ENCODE assay signal across 17 cellular contexts in the genomic region with DNA sequence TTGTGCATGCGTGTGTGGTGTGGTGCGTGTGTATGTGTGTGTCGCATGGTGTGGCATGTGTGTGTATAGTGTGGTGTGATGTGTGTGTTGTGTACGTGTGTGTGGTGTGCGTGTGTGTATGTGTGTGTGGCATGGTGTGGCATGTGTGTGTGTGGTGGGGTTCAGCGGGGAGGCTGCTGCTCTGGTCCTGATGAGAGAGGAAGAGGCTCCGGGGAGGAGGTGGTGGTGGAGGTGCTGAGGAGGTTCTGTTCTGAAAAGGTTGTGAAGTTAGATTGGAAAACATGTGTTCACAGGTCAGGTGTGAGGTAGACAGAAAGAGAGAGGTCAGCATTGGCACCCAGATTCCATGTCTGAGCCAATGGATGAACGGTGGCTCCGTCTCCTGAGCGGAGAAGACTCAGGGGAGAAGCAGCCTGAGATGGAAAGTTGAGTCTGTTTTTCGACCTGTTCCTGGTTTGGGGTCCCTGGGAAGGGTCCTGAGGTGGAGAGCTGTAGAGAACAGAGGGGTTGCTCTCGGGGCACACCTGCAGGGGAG.
DNase-seq lines count a peak whose midpoint lies in the region; ATAC-seq and TF ChIP-seq lines count a peak whose summit lies in the region.
"Had no signal": no experiment of that assay in that cellular context is flagged by ENCODE, and none has a peak within 500 bp of the region (broad histone marks: within the 10 kb centered on the region; RNA-seq: fewer than 3 reads in every experiment).

No MANE protein-coding gene starts in this region.

- H2AFZ ChIP-seq in IMR-90 (replicated peaks; ENCODE audit: low read length, poor library complexity) (no peak overlapping the region), mesenchymal stem cell (ENCODE audit: low read depth, low read length) (no peak overlapping the region)

- no peaks in the 10 kb centered on the region for H3K9me1 ChIP-seq in IMR-90 (ENCODE audit: insufficient read depth, low read length)

- TF ChIP-seq CTCF in CD14-positive monocyte (IDR thresholded peaks at IDR 0.05) = no peak
- TF ChIP-seq CTCF in IMR-90 (conservative IDR thresholded peaks at IDR 0.05; ENCODE audit: low read depth, low read length) = no peak

- no peaks in the 10 kb centered on the region for H3K36me3 ChIP-seq in IMR-90 (ENCODE audit: control insufficient read depth, insufficient read depth, low read length)
- no peaks in the 10 kb centered on the region for H3K36me3 ChIP-seq in mesenchymal stem cell (ENCODE audit: control insufficient read depth in 1 of 2, insufficient read depth in 2 of 2, low read depth in 1 of 2, low read length in 2 of 2)
- H3K36me3 ChIP-seq: BLaER1 treated with 17β-estradiol and CSF1 and Interleukin-3, amounts not matched to agents 10 nM and 100 nM; SJSA1 had no signal

- in situ Hi-C loops in IMR-90 (cut with MboI; ENCODE audit: low sequenced_read_pairs) = no loop called here

- H3K9me3 ChIP-seq in IMR-90 (ENCODE audit: control insufficient read depth, insufficient read depth, low read length) (peaks cover 9% of the 10 kb centered on the region), mesenchymal stem cell (ENCODE audit: control insufficient read depth, low read length) (peaks cover 6% of the 10 kb centered on the region)
- H3K9me3 ChIP-seq: SJSA1 had no signal

- H3K56ac ChIP-seq in IMR-90 (ENCODE audit: extremely low read depth, insufficient read depth, low read length) = no peak overlapping the region

- H4K20me1 ChIP-seq in IMR-90 (ENCODE audit: insufficient read depth, low read length) = no peaks in the 10 kb centered on the region
- H4K20me1 ChIP-seq: BLaER1 treated with 17β-estradiol and CSF1 and Interleukin-3, amounts not matched to agents 10 nM and 100 nM had no signal

- H3K27me3 Mint-ChIP-seq in CD14-positive monocyte (ENCODE audit: low read depth in 3 of 3) = peaks cover 6 to 8% (median 7%) of the 10 kb centered on the region in 3 donors

- no peak overlapping the region for H4K5ac ChIP-seq in IMR-90 (ENCODE audit: low read depth, low read length)

- no TSS peak for BruUV-seq in IMR-90 (replicated peaks; lab: Mats Ljungman, UMichigan)

- H3K27ac ChIP-seq in IMR-90 (ENCODE audit: insufficient read depth, low read length) (no peak overlapping the region), mesenchymal stem cell (ENCODE audit: low read length, poor library complexity, severe bottlenecking) (no peak overlapping the region)
- H3K27ac ChIP-seq: BLaER1 treated with 17β-estradiol and CSF1 and Interleukin-3, amounts not matched to agents 10 nM and 100 nM; KMS-11; SJSA1 had no signal

- peak; percentile 22 for DNase-seq in CD14-positive monocyte (ENCODE audit: low spot score)
- no peak for DNase-seq in IMR-90
- no peak for DNase-seq in mesenchymal stem cell
- DNase-seq in sciatic nerve (ENCODE audit: low spot score) = peak; percentile 35
- DNase-seq in dermis blood vessel endothelial cell = no peak
- DNase-seq in NCI-H82 treated with DMSO at 0.1 percent for 48 hours (lab: John Stamatoyannopoulos, UW; ENCODE audit: unreplicated experiment) = no peak
- DNase-seq: DMS79 treated with DMSO at 0.1 percent for 48 hours, NCI-H1417, NCI-H187, NCI-H2107, NCI-H2227 treated with DMSO at 0.1 percent for 48 hours, NCI-H524 had no signal

- H3K79me1 ChIP-seq in IMR-90 (ENCODE audit: low read depth in 1 of 2, low read length in 2 of 2) (no peaks in the 10 kb centered on the region), mesenchymal stem cell (replicated peaks; ENCODE audit: low read length, poor library complexity, severe bottlenecking) (no peaks in the 10 kb centered on the region)

- H2BK120ac ChIP-seq in IMR-90 (ENCODE audit: low read depth, low read length) (no peak overlapping the region), mesenchymal stem cell (ENCODE audit: low read depth, low read length) (no peak overlapping the region)

- WGBS in IMR-90 (ENCODE audit: extremely low coverage in 2 of 2, insufficient read length in 1 of 2), 2 experiments = 96% methylated on average over 7 of the region's 12 CpGs; no CpG with 5 or more reads in 1 of the 2 experiments
- WGBS in mesenchymal stem cell = 86% methylated on average over 12 of the region's 12 CpGs

- H4K8ac ChIP-seq in IMR-90 (ENCODE audit: low read depth in 2 of 2, low read length in 2 of 2) (no peak overlapping the region), mesenchymal stem cell (ENCODE audit: low read length) (no peak overlapping the region)

- peaks cover 0 to 3% (median 0%) of the 10 kb centered on the region in 7 donors for H3K9me3 Mint-ChIP-seq in CD14-positive monocyte
- H3K9me3 Mint-ChIP-seq: CD8-positive, alpha-beta memory T cell had no signal

- peak overlapping the region; percentile 68 for H2BK5ac ChIP-seq in IMR-90 (ENCODE audit: low read depth, low read length, poor library complexity, severe bottlenecking)
- H2BK5ac ChIP-seq in mesenchymal stem cell (ENCODE audit: low read depth, low read length, poor library complexity, severe bottlenecking) = no peak overlapping the region

- no peak overlapping the region for H3K4me2 ChIP-seq in IMR-90 (ENCODE audit: low read depth, low read length)
- H3K4me2 ChIP-seq in mesenchymal stem cell (ENCODE audit: low read length, poor library complexity, severe bottlenecking) = no peak overlapping the region
- H3K4me2 ChIP-seq: BLaER1 treated with 17β-estradiol and CSF1 and Interleukin-3, amounts not matched to agents 10 nM and 100 nM; KMS-11 had no signal

- TF ChIP-seq POLR2A in IMR-90 (IDR thresholded peaks at IDR 0.05; ENCODE audit: low read depth, low read length) = no peak

- H3K4me1 Mint-ChIP-seq in CD14-positive monocyte = peaks cover 39% of the 10 kb centered on the region
- H3K4me1 Mint-ChIP-seq: CD8-positive, alpha-beta memory T cell had no signal

- H3K23ac ChIP-seq in IMR-90 (ENCODE audit: low read depth, low read length) = no peak overlapping the region
- no peak overlapping the region for H3K23ac ChIP-seq in mesenchymal stem cell (ENCODE audit: low read length in 2 of 2)

- no peak overlapping the region for H2BK12ac ChIP-seq in mesenchymal stem cell (ENCODE audit: low read length in 2 of 2)

- H3K14ac ChIP-seq in IMR-90 (replicated peaks; ENCODE audit: low read depth, low read length) (no peak overlapping the region), mesenchymal stem cell (ENCODE audit: low read length in 2 of 2) (no peak overlapping the region)

- H3K4me3 Mint-ChIP-seq in CD14-positive monocyte = no peak overlapping the region
- H3K4me3 Mint-ChIP-seq: CD8-positive, alpha-beta memory T cell had no signal

- H3K4me1 ChIP-seq in IMR-90 (ENCODE audit: control insufficient read depth, insufficient read depth, low read length) = no peaks in the 10 kb centered on the region
- H3K4me1 ChIP-seq in mesenchymal stem cell (ENCODE audit: control insufficient read depth, insufficient read depth, low read depth, low read length) = no peaks in the 10 kb centered on the region
- H3K4me1 ChIP-seq: SJSA1 had no signal

- no peak overlapping the region for H2AK5ac ChIP-seq in IMR-90 (ENCODE audit: low read depth, low read length)
- no peak overlapping the region for H2AK5ac ChIP-seq in mesenchymal stem cell (ENCODE audit: low read length, severe bottlenecking)

- no peak for TF ChIP-seq RAD21 in IMR-90 (IDR thresholded peaks at IDR 0.05; ENCODE audit: low read length)

- H4K91ac ChIP-seq in IMR-90 (ENCODE audit: insufficient read depth, low read depth, low read length) (no peak overlapping the region), mesenchymal stem cell (ENCODE audit: low read length) (peak overlapping the region; percentile 78)

- H3K27ac Mint-ChIP-seq in CD14-positive monocyte = no peak overlapping the region
- H3K27ac Mint-ChIP-seq: CD8-positive, alpha-beta memory T cell had no signal

- intact Hi-C loops in CD14-positive monocyte (cut with micrococcal nuclease) (loop anchor here (5.0 to 10.0 kb wide), 3 partner anchors 34 to 213 kb away; a partner anchor contains a TSS), IMR-90 (cut with micrococcal nuclease) (no loop called here), sciatic nerve (cut with DNase I) (no loop called here)

- H2BK20ac ChIP-seq in IMR-90 (ENCODE audit: low read depth, low read length) = no peak overlapping the region

- H2BK15ac ChIP-seq in IMR-90 (ENCODE audit: low read depth, low read length) (no peak overlapping the region), mesenchymal stem cell (ENCODE audit: low read depth, poor library complexity, severe bottlenecking) (no peak overlapping the region)

- no peaks in the 10 kb centered on the region for H3K27me3 ChIP-seq in IMR-90 (ENCODE audit: control insufficient read depth, insufficient read depth, low read length)
- peaks cover 0 to 54% of the 10 kb centered on the region in 2 experiments for H3K27me3 ChIP-seq in mesenchymal stem cell (ENCODE audit: control insufficient read depth in 1 of 2, insufficient read depth in 1 of 2, low read length in 2 of 2)
- H3K27me3 ChIP-seq: BLaER1 treated with 17β-estradiol and CSF1 and Interleukin-3, amounts not matched to agents 10 nM and 100 nM had no signal

- no peak overlapping the region for H3K4me3 ChIP-seq in IMR-90 (ENCODE audit: insufficient read depth, low read depth, low read length)
- H3K4me3 ChIP-seq in mesenchymal stem cell (ENCODE audit: insufficient read depth in 1 of 2, low read depth in 1 of 2, low read length in 2 of 2) = no peak overlapping the region
- H3K4me3 ChIP-seq: BLaER1 treated with 17β-estradiol and CSF1 and Interleukin-3, amounts not matched to agents 10 nM and 100 nM; SJSA1 had no signal

- POLR2A ChIA-PET in IMR-90 (lab: Charles Lee; ENCODE audit: unreplicated experiment) = no interaction called here

- H3K18ac ChIP-seq in IMR-90 (ENCODE audit: low read depth, low read length) (no peak overlapping the region), mesenchymal stem cell (ENCODE audit: low read depth in 1 of 2, low read length in 2 of 2) (no peak overlapping the region)

- CTCF ChIA-PET in IMR-90 (lab: Yijun Ruan, JAX) = no interaction called here

- ATAC-seq in IMR-90 (ENCODE audit: low read depth) (no peak), sciatic nerve (no peak), HG02981 (IDR thresholded peaks at IDR 0.05; ENCODE audit: unreplicated experiment) (no peak)

- H3K9ac ChIP-seq in IMR-90 (ENCODE audit: low read depth, low read length) (no peak overlapping the region), mesenchymal stem cell (ENCODE audit: low read length) (no peak overlapping the region)
- H3K9ac ChIP-seq: BLaER1 treated with 17β-estradiol and CSF1 and Interleukin-3, amounts not matched to agents 10 nM and 100 nM; KMS-11 had no signal

- H2AK9ac ChIP-seq in IMR-90 (replicated peaks; ENCODE audit: low read depth, low read length, poor library complexity) = no peak overlapping the region

- peaks cover 0 to 2% of the 10 kb centered on the region in 2 donors for H3K36me3 Mint-ChIP-seq in CD14-positive monocyte
- H3K36me3 Mint-ChIP-seq: CD8-positive, alpha-beta memory T cell had no signal

- dilution Hi-C loops in IMR-90 (cut with HindIII; ENCODE audit: low sequenced_read_pairs, unreplicated experiment) = no loop called here

- no peak overlapping the region for H3K4ac ChIP-seq in IMR-90 (ENCODE audit: low read depth, low read length)
- H3K4ac ChIP-seq in mesenchymal stem cell (ENCODE audit: low read depth in 1 of 2, low read length in 2 of 2) = no peak overlapping the region

TF ChIP-seq in IMR-90, 13 proteins besides CTCF, POLR2A, EP300 and RAD21:
- TF ChIP-seq BHLHE40 (IDR thresholded peaks at IDR 0.05; ENCODE audit: low read depth, low read length) (no peak), MAZ (IDR thresholded peaks at IDR 0.05; ENCODE audit: borderline replicate concordance, low read depth, low read length) (no peak), SMC3 (IDR thresholded peaks at IDR 0.05; ENCODE audit: low read depth, low read length) (no peak)

Comparison
In these comparisons a context has a peak if more than half of its experiments do, and no peak if none do; other contexts are left out.
1. DNase-seq: peak in CD14-positive monocyte (single experiment) and sciatic nerve (single experiment); none in IMR-90 (single experiment), mesenchymal stem cell (single experiment), dermis blood vessel endothelial cell (single experiment) and NCI-H82 treated with DMSO at 0.1 percent for 48 hours (single experiment).
2. intact Hi-C loops: an anchor here in CD14-positive monocyte (5.0 to 10.0 kb wide); none called in IMR-90 and sciatic nerve.